In the genomic region with DNA sequence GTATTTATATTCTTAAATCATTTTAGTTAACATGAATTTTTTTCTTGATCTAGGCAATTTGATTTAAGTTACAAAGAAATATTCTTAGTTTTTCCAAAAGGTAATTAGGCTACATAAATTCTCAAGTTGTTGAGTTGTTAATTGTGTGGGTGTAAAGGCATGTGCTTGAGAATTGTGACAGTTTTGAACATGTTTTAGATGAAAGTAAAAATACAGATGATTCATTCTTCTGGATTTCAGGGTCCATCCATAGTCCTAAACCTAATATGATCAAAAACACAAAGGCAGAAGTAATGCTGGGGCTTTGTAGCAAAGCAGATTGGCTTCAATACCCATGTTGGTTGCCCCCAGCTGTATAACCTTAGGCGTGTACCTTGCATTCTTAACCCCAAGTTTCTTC, we compare ENCODE assay signal across 24 cellular contexts.
DNase-seq lines count a peak whose midpoint lies in the region; ATAC-seq, FAIRE-seq and TF ChIP-seq lines count a peak whose summit lies in the region.
"Had no signal": no experiment of that assay in that cellular context is flagged by ENCODE, and none has a peak within 500 bp of the region (broad histone marks: within the 10 kb centered on the region; RNA-seq: fewer than 3 reads in every experiment).

No MANE protein-coding gene starts in this region.

- 0 out of 2 replicates have a peak, but pooled peaks cover 9% of the 10 kb centered on the region for H3F3A ChIP-seq in GM23248 (ENCODE audit: insufficient read depth)

- H3K27ac ChIP-seq in GM23248, result no peak overlapping the region
- no peak overlapping the region for H3K27ac ChIP-seq in astrocyte (ENCODE audit: low read depth, low read length)
- H3K27ac ChIP-seq in foreskin keratinocyte, result no peak overlapping the region
- H3K27ac ChIP-seq: BLaER1 treated with 17β-estradiol and CSF1 and Interleukin-3, amounts not matched to agents 10 nM and 100 nM; HL-60 had no signal

- H3K4me1 ChIP-seq in GM23248 (ENCODE audit: insufficient read depth) (peaks cover 22% of the 10 kb centered on the region), astrocyte (ENCODE audit: insufficient read depth, low read length) (peaks cover 4% of the 10 kb centered on the region), foreskin keratinocyte (peaks cover 9% of the 10 kb centered on the region)
- H3K4me1 ChIP-seq: Caco-2 had no signal

- in situ Hi-C loops in GM23248 (cut with MboI), result loop anchor here (25.0 kb wide), 1 partner anchor 304 kb away; no protein-coding TSS in a partner anchor

- TF ChIP-seq CTCF in AG10803 (conservative IDR thresholded peaks at IDR 0.05; ENCODE audit: low read length) (no peak), astrocyte (IDR thresholded peaks at IDR 0.05; ENCODE audit: insufficient read depth, low read depth, low read length) (no peak), foreskin keratinocyte (conservative IDR thresholded peaks at IDR 0.05) (no peak)

- H3K9ac ChIP-seq in GM23248, result no peak overlapping the region
- H3K9ac ChIP-seq in astrocyte (ENCODE audit: low read length), result no peak overlapping the region
- H3K9ac ChIP-seq: BLaER1 treated with 17β-estradiol and CSF1 and Interleukin-3, amounts not matched to agents 10 nM and 100 nM had no signal

- H4K20me1 ChIP-seq in GM23248 (ENCODE audit: insufficient read depth) (no peaks in the 10 kb centered on the region), astrocyte (ENCODE audit: insufficient read depth, low read length) (no peaks in the 10 kb centered on the region)
- H4K20me1 ChIP-seq: BLaER1 treated with 17β-estradiol and CSF1 and Interleukin-3, amounts not matched to agents 10 nM and 100 nM had no signal

- no peaks in the 10 kb centered on the region for H3K9me2 ChIP-seq in GM23248 (ENCODE audit: insufficient read depth)

- H3K27me3 ChIP-seq in GM23248 (replicated peaks; ENCODE audit: insufficient read depth), result no peaks in the 10 kb centered on the region
- no peaks in the 10 kb centered on the region for H3K27me3 ChIP-seq in astrocyte (ENCODE audit: insufficient read depth, low read length)
- no peaks in the 10 kb centered on the region for H3K27me3 ChIP-seq in foreskin keratinocyte
- H3K27me3 ChIP-seq: BLaER1 treated with 17β-estradiol and CSF1 and Interleukin-3, amounts not matched to agents 10 nM and 100 nM had no signal

- ATAC-seq in foreskin keratinocyte (peak; percentile 37), HG02642 (IDR thresholded peaks at IDR 0.05; ENCODE audit: poor library complexity, unreplicated experiment) (no peak)
- ATAC-seq in effector memory CD8-positive, alpha-beta T cell (replicated peaks), result no peak
- ATAC-seq: HepG2 had no signal

- H3K4me3 Mint-ChIP-seq in astrocyte (ENCODE audit: unreplicated experiment), result no peak overlapping the region
- H3K4me3 Mint-ChIP-seq in effector memory CD8-positive, alpha-beta T cell, result no peak overlapping the region
- H3K4me3 Mint-ChIP-seq: CD4-positive, alpha-beta memory T cell; HFFc6 had no signal

- no peaks in the 10 kb centered on the region for H3K9me3 Mint-ChIP-seq in astrocyte (ENCODE audit: unreplicated experiment)
- H3K9me3 Mint-ChIP-seq in effector memory CD8-positive, alpha-beta T cell, result no peaks in the 10 kb centered on the region
- H3K9me3 Mint-ChIP-seq: CD4-positive, alpha-beta memory T cell; HFFc6 had no signal

- no peak overlapping the region for H3K4me3 ChIP-seq in AG10803 (ENCODE audit: low read length)
- H3K4me3 ChIP-seq in GM23248, result no peak overlapping the region
- H3K4me3 ChIP-seq in astrocyte (ENCODE audit: insufficient read depth, low read depth, low read length), result no peak overlapping the region
- H3K4me3 ChIP-seq: BLaER1 treated with 17β-estradiol and CSF1 and Interleukin-3, amounts not matched to agents 10 nM and 100 nM had no signal

- no peaks in the 10 kb centered on the region for H3K9me3 ChIP-seq in GM23248 (ENCODE audit: low read depth)
- H3K9me3 ChIP-seq in astrocyte (ENCODE audit: insufficient read depth, low read depth, low read length), result no peaks in the 10 kb centered on the region
- H3K9me3 ChIP-seq: Caco-2 had no signal

- WGBS in GM23248 (ENCODE audit: low coverage in 1 of 2, low lambda C conversion rate in 2 of 2, missing lambda C conversion rate in 2 of 2), 2 experiments, result 86 to 90% methylated on average over 1 of the region's 1 CpG

- H3K36me3 ChIP-seq in GM23248 (ENCODE audit: low read depth) (no peaks in the 10 kb centered on the region), astrocyte (ENCODE audit: insufficient read depth, low read length) (no peaks in the 10 kb centered on the region)
- H3K36me3 ChIP-seq: BLaER1 treated with 17β-estradiol and CSF1 and Interleukin-3, amounts not matched to agents 10 nM and 100 nM had no signal

- no peak overlapping the region for H2AFZ ChIP-seq in GM23248
- no peak overlapping the region for H2AFZ ChIP-seq in astrocyte (ENCODE audit: low read depth, low read length)

- no peaks in the 10 kb centered on the region for H3K36me3 Mint-ChIP-seq in astrocyte (ENCODE audit: low read depth, unreplicated experiment)
- no peaks in the 10 kb centered on the region for H3K36me3 Mint-ChIP-seq in effector memory CD8-positive, alpha-beta T cell (ENCODE audit: insufficient read depth)
- H3K36me3 Mint-ChIP-seq: CD4-positive, alpha-beta memory T cell had no signal

- DNase-seq in AG10803 (ENCODE audit: low read depth) (peak; percentile 46), GM23248 (peak; percentile 28), astrocyte (ENCODE audit: low read depth) (peak; percentile 4), foreskin keratinocyte (peak; percentile 34 to 48), nucleus accumbens (lab: John Stamatoyannopoulos, UW) (no peak)
- no peak for DNase-seq in effector memory CD8-positive, alpha-beta T cell
- DNase-seq in activated CD4-positive, CD25-positive, alpha-beta regulatory T cell (lab: John Stamatoyannopoulos, UW), result no peak
- DNase-seq: Caco-2; CD4-positive, alpha-beta memory T cell; DMS 273 treated with DMSO at 0.1 percent for 48 hours; DND-41; HFFc6; KG1; NCI-H1694; NCI-H2081 treated with DMSO at 0.1 percent for 48 hours; NCI-H446; NCI-H526 treated with DMSO at 0.1 percent for 48 hours; Right ventricle myocardium superior had no signal

- no peaks in the 10 kb centered on the region for H3K27me3 Mint-ChIP-seq in astrocyte (ENCODE audit: low read depth, unreplicated experiment)
- H3K27me3 Mint-ChIP-seq in effector memory CD8-positive, alpha-beta T cell, result peaks cover 5 to 8% of the 10 kb centered on the region in 2 donors

- H3K27ac Mint-ChIP-seq in astrocyte (ENCODE audit: unreplicated experiment), result peak overlapping the region; percentile 26
- H3K27ac Mint-ChIP-seq in effector memory CD8-positive, alpha-beta T cell, result no peak overlapping the region
- H3K27ac Mint-ChIP-seq: CD4-positive, alpha-beta memory T cell; HFFc6 had no signal

- H3K79me2 ChIP-seq in GM23248 (ENCODE audit: insufficient read depth), result no peaks in the 10 kb centered on the region
- no peaks in the 10 kb centered on the region for H3K79me2 ChIP-seq in astrocyte (ENCODE audit: insufficient read depth, low read length)

- no peak for FAIRE-seq in astrocyte (lab: Jason Lieb, UNC)
- FAIRE-seq: G401.6, H54, HepG2 had no signal

- peaks cover 5% of the 10 kb centered on the region for H3K4me1 Mint-ChIP-seq in astrocyte (ENCODE audit: low read depth, unreplicated experiment)
- no peaks in the 10 kb centered on the region for H3K4me1 Mint-ChIP-seq in effector memory CD8-positive, alpha-beta T cell (ENCODE audit: low read depth in 2 of 2)
- H3K4me1 Mint-ChIP-seq: CD4-positive, alpha-beta memory T cell had no signal

- H3K4me2 ChIP-seq in GM23248 (ENCODE audit: unreplicated experiment), result peak overlapping the region; percentile 30
- H3K4me2 ChIP-seq in astrocyte (ENCODE audit: low read length), result no peak overlapping the region
- H3K4me2 ChIP-seq: BLaER1 treated with 17β-estradiol and CSF1 and Interleukin-3, amounts not matched to agents 10 nM and 100 nM had no signal

Comparison
In these comparisons a context has a peak if more than half of its experiments do, and no peak if none do; other contexts are left out.
1. DNase-seq: peak in AG10803 (single experiment), GM23248 (single experiment), astrocyte (single experiment) and foreskin keratinocyte (2 of 2); none in effector memory CD8-positive, alpha-beta T cell (0 of 3), activated CD4-positive, CD25-positive, alpha-beta regulatory T cell (0 of 4) and nucleus accumbens (0 of 56).